In the genomic region with DNA sequence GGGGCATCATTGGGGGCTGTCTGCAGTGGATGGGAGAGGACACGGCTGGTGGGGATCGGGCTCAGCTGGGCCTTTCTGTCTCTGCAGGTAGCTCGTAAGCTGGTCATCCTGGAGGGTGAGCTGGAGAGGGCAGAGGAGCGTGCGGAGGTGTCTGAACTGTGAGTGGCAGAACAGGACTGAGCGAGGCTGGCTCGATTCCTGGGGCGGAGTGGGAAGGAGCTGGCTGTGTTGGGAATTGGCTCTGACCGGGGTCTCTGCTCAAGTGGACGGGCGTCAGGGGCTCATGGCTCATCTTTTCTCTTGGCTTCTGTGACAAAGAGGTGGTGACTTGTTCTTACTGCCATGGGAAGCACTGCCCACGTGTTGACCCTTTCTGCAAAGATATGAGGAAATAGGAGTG, we compare ENCODE assay signal across 16 cellular contexts. TPM values are rescaled to one million over a fixed set of nuclear protein-coding genes. Genes with fewer than 3 reads are reported as not detected.
A peak's percentile ranks its signal among the peaks of the same experiment; 100 is the strongest.
DNase-seq lines count a peak whose midpoint lies in the region; ATAC-seq, FAIRE-seq and TF ChIP-seq lines count a peak whose summit lies in the region.
"Had no signal": no experiment of that assay in that cellular context is flagged by ENCODE, and none has a peak within 500 bp of the region (broad histone marks: within the 10 kb centered on the region; RNA-seq: fewer than 3 reads in every experiment).

No MANE protein-coding gene starts in this region.

- intact Hi-C loops in dendritic cell treated with granulocyte-macrophage colony-stimulating factor and Interleukin-4, amounts not matched to agents 40 ng/mL and 50 ng/mL, for 4 days (cut with micrococcal nuclease) = no loop called here
- intact Hi-C loops in posterior vena cava (cut with DNase I) = no loop called here

- 0 out of 3 replicates have a peak overlapping the region, but pooled peaks have one; percentile 24 for H3K4me3 ChIP-seq in A549
- H3K4me3 ChIP-seq: SJSA1 had no signal

- no peak for TF ChIP-seq POLR2A in A549 (IDR thresholded peaks at IDR 0.05; ENCODE audit: low read length)
- peak; percentile 74 for TF ChIP-seq POLR2A in GM12892 (IDR thresholded peaks at IDR 0.05; ENCODE audit: low read depth, low read length)

- H3K27ac ChIP-seq in A549 = peak overlapping the region; percentile 87 to 89
- H3K27ac ChIP-seq: SJSA1 had no signal

- peak overlapping the region; percentile 77 for H3K4me2 ChIP-seq in A549

- CTCF ChIA-PET in A549 (lab: Yijun Ruan, JAX) = interaction anchor here (0.6 to 1.3 kb wide), 3 partner anchors 9 to 458 kb away, joined by 3 to 6 read pairs (median 4); no protein-coding TSS in a partner anchor

- no peaks in the 10 kb centered on the region for H3K27me3 Mint-ChIP-seq in dendritic cell treated with granulocyte-macrophage colony-stimulating factor and Interleukin-4, amounts not matched to agents 40 ng/mL and 50 ng/mL, for 4 days
- H3K27me3 Mint-ChIP-seq in nephron (ENCODE audit: low read depth) = peaks cover 5% of the 10 kb centered on the region
- H3K27me3 Mint-ChIP-seq: stimulated activated memory B cell treated with anti-CD40 and anti-IgM and Interleukin-4, amounts not matched to agents 10 μg/mL and 1 μg/mL and 100 μg/mL, for 72 hours had no signal

- H3K27ac Mint-ChIP-seq in dendritic cell treated with granulocyte-macrophage colony-stimulating factor and Interleukin-4, amounts not matched to agents 40 ng/mL and 50 ng/mL, for 4 days = peak overlapping the region; percentile 42
- H3K27ac Mint-ChIP-seq in nephron = peak overlapping the region; percentile 78 to 97 (median 88)
- H3K27ac Mint-ChIP-seq: stimulated activated memory B cell treated with anti-CD40 and anti-IgM and Interleukin-4, amounts not matched to agents 10 μg/mL and 1 μg/mL and 100 μg/mL, for 72 hours had no signal

- FAIRE-seq in A549 (lab: Jason Lieb, UNC) (no peak), GM12892 (lab: Jason Lieb, UNC) (no peak)
- FAIRE-seq: islet of Langerhans had no signal

- H3K4me1 ChIP-seq in A549 = peaks cover 100% of the 10 kb centered on the region
- H3K4me1 ChIP-seq: SJSA1 had no signal

- TF ChIP-seq EP300 in A549 (IDR thresholded peaks at IDR 0.05) = no peak

- peak; percentile 14 to 20; a peak in 4 of 6 replicates for ATAC-seq in A549
- ATAC-seq in GM19035 (IDR thresholded peaks at IDR 0.05; ENCODE audit: unreplicated experiment) = no peak
- ATAC-seq: stimulated activated memory B cell treated with anti-CD40 and anti-IgM and Interleukin-4, amounts not matched to agents 10 μg/mL and 1 μg/mL and 100 μg/mL, for 72 hours had no signal

- DNase-seq in A549 (ENCODE audit: low read depth in 1 of 2, low spot score in 1 of 2) (no peak), GM12892 (ENCODE audit: insufficient read length) (no peak), RKO (ENCODE audit: low spot score) (no peak), posterior vena cava (ENCODE audit: low spot score) (no peak)
- DNase-seq in stimulated activated CD4-positive, alpha-beta T cell treated with anti-CD3 and anti-CD28 coated beads, Interleukin-4, amount 100 ng/mL, for 24 hours = no peak
- DNase-seq: NCI-H1092; NCI-H526; stimulated activated CD4-positive, alpha-beta T cell treated with anti-CD3 and anti-CD28 coated beads, Interleukin-1b, Interleukin-23, amount 100 ng/mL, for 48 hours had no signal

- no peak for TF ChIP-seq CTCF in A549 (IDR thresholded peaks at IDR 0.05)
- TF ChIP-seq CTCF in nephron (IDR thresholded peaks at IDR 0.05; ENCODE audit: unreplicated experiment in 3 of 3) = no peak

- no peak overlapping the region for H3K4me3 Mint-ChIP-seq in dendritic cell treated with granulocyte-macrophage colony-stimulating factor and Interleukin-4, amounts not matched to agents 40 ng/mL and 50 ng/mL, for 4 days
- H3K4me3 Mint-ChIP-seq in nephron = no peak overlapping the region
- H3K4me3 Mint-ChIP-seq: stimulated activated memory B cell treated with anti-CD40 and anti-IgM and Interleukin-4, amounts not matched to agents 10 μg/mL and 1 μg/mL and 100 μg/mL, for 72 hours had no signal

- POLR2A ChIA-PET in A549 (lab: Yijun Ruan, JAX) = no interaction called here

- peaks cover 44% of the 10 kb centered on the region for H3K4me1 Mint-ChIP-seq in dendritic cell treated with granulocyte-macrophage colony-stimulating factor and Interleukin-4, amounts not matched to agents 40 ng/mL and 50 ng/mL, for 4 days (ENCODE audit: low read depth)
- H3K4me1 Mint-ChIP-seq in nephron = peaks cover 31% of the 10 kb centered on the region

- WGBS in A549 (ENCODE audit: missing lambda C conversion rate) = 67% methylated on average over 12 of the region's 12 CpGs

- H3K36me3 Mint-ChIP-seq in dendritic cell treated with granulocyte-macrophage colony-stimulating factor and Interleukin-4, amounts not matched to agents 40 ng/mL and 50 ng/mL, for 4 days (ENCODE audit: low read depth) = peaks cover 100% of the 10 kb centered on the region
- peaks cover 82% of the 10 kb centered on the region for H3K36me3 Mint-ChIP-seq in nephron (ENCODE audit: low read depth)

- TF ChIP-seq RAD21 in A549 (conservative IDR thresholded peaks at IDR 0.05 in 1 of 2, IDR thresholded peaks at IDR 0.05 in 1 of 2) = no peak

- no peaks in the 10 kb centered on the region for H3K9me3 Mint-ChIP-seq in dendritic cell treated with granulocyte-macrophage colony-stimulating factor and Interleukin-4, amounts not matched to agents 40 ng/mL and 50 ng/mL, for 4 days
- H3K9me3 Mint-ChIP-seq in nephron = no peaks in the 10 kb centered on the region
- H3K9me3 Mint-ChIP-seq: activated T-helper 2 cell treated with anti-CD3 and anti-CD28 coated beads, Interferon-gamma antibody, Interleukin-2, Interleukin-4, amounts not matched to agents 10 μg/mL and 5 μg/mL and 100 μg/mL, durations not matched to agents 14 hours and 24 hours and 36 hours; stimulated activated memory B cell treated with anti-CD40 and anti-IgM and Interleukin-4, amounts not matched to agents 10 μg/mL and 1 μg/mL and 100 μg/mL, for 72 hours had no signal

- H3K9me3 ChIP-seq in A549 = no peaks in the 10 kb centered on the region
- H3K9me3 ChIP-seq: SJSA1 had no signal

TF ChIP-seq in A549, 52 proteins besides CTCF, POLR2A, EP300 and RAD21 (continues in another document):
- TF ChIP-seq CHD2 (IDR thresholded peaks at IDR 0.05; ENCODE audit: low read length, partially characterized antibody) (no peak), TP53 (CRISPR knock-in tag; IDR thresholded peaks at IDR 0.05) (no peak), EHF (CRISPR knock-in tag; IDR thresholded peaks at IDR 0.05) (peak; percentile 33; the same call in 1 of the 2 replicates), HMGXB4 (CRISPR knock-in tag; IDR thresholded peaks at IDR 0.05; ENCODE audit: borderline replicate concordance) (no peak), POLR2AphosphoS2 (conservative IDR thresholded peaks at IDR 0.05; ENCODE audit: low read length) (0 out of 2 replicates have a peak, but pooled peaks have one; percentile 42), HOXB13 (CRISPR knock-in tag; IDR thresholded peaks at IDR 0.05; ENCODE audit: low read depth) (no peak), TFCP2L1 (CRISPR knock-in tag; IDR thresholded peaks at IDR 0.05) (no peak), FOSB (CRISPR knock-in tag; IDR thresholded peaks at IDR 0.05) (no peak), ELK1 (IDR thresholded peaks at IDR 0.05; ENCODE audit: low read depth, low read length) (no peak), MAZ (IDR thresholded peaks at IDR 0.05; ENCODE audit: borderline replicate concordance, low read depth, low read length) (no peak)

RNA-seq across cellular contexts. Expression of gene TPM4, which starts 11.6 kb away (rescaled TPM):
- 474 and 777 TPM in 2 replicates for polyA plus RNA-seq in A549 (2011; rRNA removed)
- polyA plus RNA-seq in A549 (2012; cell fraction: cytosol; rRNA removed) = 359 and 388 TPM in 2 replicates
- 163 and 197 TPM in 2 replicates for polyA plus RNA-seq in A549 (2012; cell fraction: nucleus; rRNA removed)
- 610 to 921 TPM (median 860 TPM) in 3 replicates for polyA plus RNA-seq in A549 (2017; fragmentation: RNase III; extraction: RNeasy Plus Mini Kit Qiagen cat#74134 plus additional on column Dnase treatment)
- 186 and 201 TPM in 2 replicates for polyA minus RNA-seq in A549 (2011; rRNA and poly(A)+ RNA removed)
- polyA plus RNA-seq in GM12892 (2012; ENCODE audit: missing spikeins) = 494 TPM
- total RNA-seq in posterior vena cava = 1,000 to 10,000 TPM; 1,050 to 1,475 TPM

RNA-seq across cellular contexts. Expression of gene RAB8A, which starts 23.7 kb away (rescaled TPM):
- polyA plus RNA-seq in A549 (2011; rRNA removed) (69.4 and 91.4 TPM in 2 replicates), A549 (2017; fragmentation: RNase III; extraction: RNeasy Plus Mini Kit Qiagen cat#74134 plus additional on column Dnase treatment) (89.2 to 101 TPM (median 90.1 TPM) in 3 replicates)
- polyA plus RNA-seq in A549 (2012; cell fraction: cytosol; rRNA removed) = 55.9 and 57.1 TPM in 2 replicates
- 32.6 and 35.2 TPM in 2 replicates for polyA plus RNA-seq in A549 (2012; cell fraction: nucleus; rRNA removed)
- 99.1 and 130 TPM in 2 replicates for polyA minus RNA-seq in A549 (2011; rRNA and poly(A)+ RNA removed)
- 158 TPM for polyA plus RNA-seq in GM12892 (2012; ENCODE audit: missing spikeins)
- 10 to 100 TPM; 53.5 to 58.3 TPM for total RNA-seq in posterior vena cava

RNA-seq across cellular contexts. Expression of gene HSH2D, which starts 55.5 kb away (rescaled TPM):
- 0.05 and 0.16 TPM in 2 replicates for polyA plus RNA-seq in A549 (2011; rRNA removed)
- polyA plus RNA-seq in A549 (2012; cell fraction: cytosol; rRNA removed) = not detected in 2 replicates
- not detected in 2 replicates for polyA plus RNA-seq in A549 (2012; cell fraction: nucleus; rRNA removed)
- not detected in 3 replicates for polyA plus RNA-seq in A549 (2017; fragmentation: RNase III; extraction: RNeasy Plus Mini Kit Qiagen cat#74134 plus additional on column Dnase treatment)
- polyA minus RNA-seq in A549 (2011; rRNA and poly(A)+ RNA removed) = not detected in 2 replicates
- polyA plus RNA-seq in GM12892 (2012; ENCODE audit: missing spikeins) = 89.1 TPM
- 1 to 10 TPM in 1 of 2 donors, under 1 TPM in 1; 0.81 to 1.1 TPM for total RNA-seq in posterior vena cava
- total RNA-seq: cerebellum, SJSA1 had no signal
